19 cellular contexts compared by ENCODE assay signal in the genomic region with DNA sequence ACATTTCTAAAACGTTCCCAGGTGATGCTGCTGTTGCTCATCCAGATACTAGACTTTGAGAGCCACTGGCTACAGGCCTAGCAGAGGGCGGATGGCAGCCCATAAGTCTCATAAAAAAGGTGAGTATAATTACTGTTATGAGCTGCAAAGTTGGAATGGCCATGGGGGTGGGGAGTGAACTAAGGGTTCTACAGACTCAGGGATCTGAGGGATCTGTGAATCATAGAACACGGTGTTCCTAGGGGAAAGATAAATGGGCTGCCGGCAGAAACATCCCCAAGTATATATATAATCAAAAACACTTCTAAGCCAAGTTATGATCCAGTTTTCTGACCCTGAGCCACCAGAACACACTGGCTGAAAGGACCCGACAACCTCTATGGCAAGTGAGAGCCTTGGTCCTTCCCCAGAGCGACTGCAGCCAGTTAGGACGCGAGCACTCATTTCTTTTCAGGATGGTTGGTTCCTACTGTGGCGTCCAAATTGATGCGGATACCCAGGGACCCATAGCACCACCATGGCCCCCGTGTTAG. TPM values are rescaled to one million over a fixed set of nuclear protein-coding genes. Genes with fewer than 3 reads are reported as not detected.
DNase-seq lines count a peak whose midpoint lies in the region; ATAC-seq and TF ChIP-seq lines count a peak whose summit lies in the region.
"Had no signal": no experiment of that assay in that cellular context is flagged by ENCODE, and none has a peak within 500 bp of the region (broad histone marks: within the 10 kb centered on the region; RNA-seq: fewer than 3 reads in every experiment).

No MANE protein-coding gene starts in this region.

- TF ChIP-seq EP300 in gastroesophageal sphincter (IDR thresholded peaks at IDR 0.05), result peak; percentile 23

- no peaks in the 10 kb centered on the region for H3K79me2 ChIP-seq in PC-3 (ENCODE audit: low read length)

- in situ Hi-C loops in gastrocnemius medialis (cut with MboI; ENCODE audit: low sequenced_read_pairs in 4 of 4), result no loop called here

- H3K4me1 ChIP-seq in PC-3 (ENCODE audit: insufficient read depth, low read length) (no peaks in the 10 kb centered on the region), gastroesophageal sphincter (peaks cover 0 to 44% (median 4%) of the 10 kb centered on the region in 3 donors), gastrocnemius medialis (peaks cover 23 to 25% of the 10 kb centered on the region in 2 donors)
- H3K4me1 ChIP-seq: A549 had no signal

- H3K9ac ChIP-seq in PC-3 (ENCODE audit: low read length), result no peak overlapping the region

- H3K4me2 ChIP-seq in PC-3 (ENCODE audit: low read length), result no peak overlapping the region
- H3K4me2 ChIP-seq: A549 had no signal

- TF ChIP-seq CTCF in PC-3 (conservative IDR thresholded peaks at IDR 0.05; ENCODE audit: low read depth, low read length), result no peak
- TF ChIP-seq CTCF in epithelial cell of esophagus (IDR thresholded peaks at IDR 0.05; ENCODE audit: insufficient read depth, low read depth, low read length, missing control alignments), result no peak
- no peak for TF ChIP-seq CTCF in gastroesophageal sphincter (IDR thresholded peaks at IDR 0.05)
- TF ChIP-seq CTCF in gastrocnemius medialis (IDR thresholded peaks at IDR 0.05 in 4 of 5, conservative IDR thresholded peaks at IDR 0.05 in 1 of 5), result no peak

- no peaks in the 10 kb centered on the region for H4K20me1 ChIP-seq in PC-3 (ENCODE audit: low read length)

- H3K9me3 ChIP-seq in PC-3 (ENCODE audit: low read length) (no peaks in the 10 kb centered on the region), gastroesophageal sphincter (no peaks in the 10 kb centered on the region), gastrocnemius medialis (no peaks in the 10 kb centered on the region)
- H3K9me3 ChIP-seq: A549, Peyer's patch had no signal

- TF ChIP-seq POLR2A in gastroesophageal sphincter (IDR thresholded peaks at IDR 0.05), result no peak
- TF ChIP-seq POLR2A in gastrocnemius medialis (IDR thresholded peaks at IDR 0.05), result peak in 1 of 2 donors; percentile 39

- H3F3A ChIP-seq in PC-3 (ENCODE audit: low read length, unreplicated experiment), result no peaks in the 10 kb centered on the region

- H3K27ac ChIP-seq in PC-3 (ENCODE audit: low read length) (no peak overlapping the region), gastroesophageal sphincter (peak overlapping the region; percentile 82 to 96 (median 89)), gastrocnemius medialis (peak overlapping the region; percentile 75 to 89 (median 80))
- H3K27ac ChIP-seq: Peyer's patch had no signal

- H3K27me3 ChIP-seq in PC-3 (ENCODE audit: low read length), result no peaks in the 10 kb centered on the region
- H3K27me3 ChIP-seq in gastroesophageal sphincter, result no peaks in the 10 kb centered on the region
- H3K27me3 ChIP-seq in gastrocnemius medialis, result no peaks in the 10 kb centered on the region

- POLR2A ChIA-PET in PC-3 (lab: Charles Lee; ENCODE audit: unreplicated experiment), result no interaction called here

- CTCF ChIA-PET in PC-3 (lab: Charles Lee), result no interaction called here

- intact Hi-C loops in PC-3 (cut with micrococcal nuclease), result no loop called here
- intact Hi-C loops in gastrocnemius medialis (cut with DNase I; ENCODE audit: low total_unique reads), result no loop called here

- H3K9me2 ChIP-seq in PC-3 (replicated peaks; ENCODE audit: low read length), result no peaks in the 10 kb centered on the region

- DNase-seq in PC-3, result peak; percentile 7
- peak; percentile 7 for DNase-seq in epithelial cell of esophagus (ENCODE audit: low read depth)
- peak in 1 of 2 donors; percentile 47 for DNase-seq in gastrocnemius medialis
- DNase-seq in NCI-H774 (lab: John Stamatoyannopoulos, UW), result no peak
- no peak for DNase-seq in NCI-H187 treated with DMSO at 0.1 percent for 48 hours (lab: John Stamatoyannopoulos, UW)
- no peak for DNase-seq in stimulated activated naive CD4-positive, alpha-beta T cell (lab: John Stamatoyannopoulos, UW)
- DNase-seq: DMS53, GDM1, MV-4-11, NCI-H1105 treated with DMSO at 0.1 percent for 48 hours, NCI-H2081, NCI-H2171, NCI-H345, NCI-H524, NCI-H82, Peyer's patch, SHP77 had no signal

- ATAC-seq in PC-3 (no peak), gastroesophageal sphincter (peak; percentile 84), gastrocnemius medialis (peak in 1 of 2 donors; percentile 63)
- ATAC-seq: A549 had no signal

- 37 to 68% methylated on average over 3 to 4 of the region's 11 CpGs for WGBS in gastroesophageal sphincter (ENCODE audit: low coverage in 1 of 2), 2 donors

- no peak overlapping the region for H3K4me3 ChIP-seq in PC-3 (ENCODE audit: low read length)
- no peak overlapping the region for H3K4me3 ChIP-seq in epithelial cell of esophagus (ENCODE audit: low read length)
- H3K4me3 ChIP-seq in gastroesophageal sphincter, result peak overlapping the region in 1 of 2 donors; percentile 8
- peak overlapping the region in 1 of 4 donors; percentile 56 for H3K4me3 ChIP-seq in gastrocnemius medialis
- H3K4me3 ChIP-seq: A549, Peyer's patch had no signal

- no peak overlapping the region for H2AFZ ChIP-seq in PC-3 (ENCODE audit: low read length)

- BruUV-seq in PC-3 (replicated peaks; lab: Mats Ljungman, UMichigan), result no TSS peak

- H3K36me3 ChIP-seq in PC-3 (ENCODE audit: low read depth, low read length), result no peaks in the 10 kb centered on the region
- no peaks in the 10 kb centered on the region for H3K36me3 ChIP-seq in gastroesophageal sphincter
- H3K36me3 ChIP-seq in gastrocnemius medialis, result no peaks in the 10 kb centered on the region
- H3K36me3 ChIP-seq: Peyer's patch had no signal

RNA-seq across cellular contexts. Expression of gene SYNM, which starts 7.9 kb away (rescaled TPM):
- total RNA-seq in PC-3 (2014; rRNA removed) (9.9 and 15.6 TPM in 2 replicates), gastroesophageal sphincter (1,000 to 10,000 TPM; 1,155 to 2,820 (median 1,765) TPM), gastrocnemius medialis (100 to 1,000 TPM; 200 to 308 (median 266) TPM)

Comparison
In these comparisons a context has a peak if more than half of its experiments do, and no peak if none do; other contexts are left out.
1. DNase-seq: peak in PC-3 (single experiment) and epithelial cell of esophagus (single experiment); none in NCI-H774 (single experiment), NCI-H187 treated with DMSO at 0.1 percent for 48 hours (single experiment) and stimulated activated naive CD4-positive, alpha-beta T cell (0 of 6).
2. RNA of gene SYNM, which starts 7.9 kb away (total RNA-seq): 1,155 to 2,820 TPM in gastroesophageal sphincter and 200 to 308 TPM in gastrocnemius medialis; 9.9 to 15.6 TPM in PC-3; every median in the first group is over 10 times any median in the second.